Comparison of ENCODE assay signal across 18 cellular contexts in the genomic region with DNA sequence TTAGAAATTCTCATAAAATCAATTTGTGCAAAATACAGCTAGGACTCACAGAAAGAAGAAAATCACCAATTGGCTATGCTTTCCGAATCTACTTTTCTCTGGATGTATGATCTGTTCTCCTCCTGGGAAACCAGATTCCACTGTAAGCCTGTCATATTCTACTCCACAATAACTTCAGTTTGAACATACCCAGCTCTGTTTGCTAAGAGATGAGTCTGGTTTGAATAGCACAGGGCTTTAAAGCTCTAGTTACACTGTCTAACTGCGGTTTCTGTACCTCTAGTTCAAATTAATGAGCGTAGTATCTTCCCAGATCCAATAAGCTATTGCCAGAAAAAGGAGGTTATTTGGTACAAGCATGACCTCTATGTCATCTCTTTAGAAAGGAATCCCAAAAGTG.
A peak's percentile ranks its signal among the peaks of the same experiment; 100 is the strongest.
DNase-seq lines count a peak whose midpoint lies in the region; ATAC-seq and TF ChIP-seq lines count a peak whose summit lies in the region.
"Had no signal": no experiment of that assay in that cellular context is flagged by ENCODE, and none has a peak within 500 bp of the region (broad histone marks: within the 10 kb centered on the region; RNA-seq: fewer than 3 reads in every experiment).

No MANE protein-coding gene starts in this region.

- H4K5ac ChIP-seq in mesendoderm (ENCODE audit: low read length), result no peak overlapping the region

- no TSS peak for BruUV-seq in PC-3 (replicated peaks; lab: Mats Ljungman, UMichigan)

- CTCF ChIA-PET in activated CD4-positive, alpha-beta T cell treated with anti-CD3 and anti-CD28 coated beads for 36 hours (lab: Charles Lee), result interaction anchor here (0.7 to 2.0 kb wide), 2 partner anchors 9 to 192 kb away, joined by 5 read pairs; no protein-coding TSS in a partner anchor
- CTCF ChIA-PET in activated naive CD4-positive, alpha-beta T cell treated with anti-CD3 and anti-CD28 coated beads, Interleukin-2, amount 10 ng/mL, durations not matched to agents 7 days and 5 days (lab: Charles Lee), result no interaction called here
- CTCF ChIA-PET in PC-3 (lab: Charles Lee), result interaction anchor here (0.6 to 2.4 kb wide), 15 partner anchors 15 to 237 kb away, joined by 3 to 59 read pairs (median 5); no protein-coding TSS in a partner anchor

- H4K20me1 ChIP-seq in PC-3 (ENCODE audit: low read length), result no peaks in the 10 kb centered on the region

- DNase-seq in activated CD4-positive, alpha-beta T cell treated with anti-CD3 and anti-CD28 coated beads for 36 hours, result no peak
- DNase-seq in activated CD4-positive, alpha-beta T cell treated with anti-CD3 and anti-CD28 coated beads, Interleukin-2, amount 50 U/mL, for 48 hours, result no peak
- DNase-seq in activated naive CD4-positive, alpha-beta T cell treated with anti-CD3 and anti-CD28 coated beads, Interleukin-2, amount 10 ng/mL, durations not matched to agents 7 days and 5 days, result no peak
- DNase-seq in activated naive CD4-positive, alpha-beta T cell treated with Interleukin-2 at 50 U/mL for 16 hours, result no peak
- DNase-seq in PC-3, result peak; percentile 69
- no peak for DNase-seq in mesendoderm
- no peak for DNase-seq in stimulated activated CD4-positive, alpha-beta T cell treated with anti-CD3 and anti-CD28 coated beads, Interleukin-12 subunit alpha, Interleukin-12 subunit beta, amount 100 ng/mL, for 4 hours
- no peak for DNase-seq in activated gamma-delta T cell (lab: John Stamatoyannopoulos, UW)
- DNase-seq: EL; GF-D8; NCI-H146; NCI-H2029; NCI-H510A; NCI-H748 treated with DMSO at 0.1 percent for 48 hours; NK-92 treated with Interleukin-12 subunit alpha and Interleukin-12 subunit beta, amount 100 ng/mL, for 24 hours; SIG-M5 had no signal

- H3K18ac ChIP-seq in mesendoderm (ENCODE audit: low read length), result no peak overlapping the region

- no peaks in the 10 kb centered on the region for H3K9me3 ChIP-seq in PC-3 (ENCODE audit: low read length)

- H3F3A ChIP-seq in PC-3 (ENCODE audit: low read length, unreplicated experiment), result no peaks in the 10 kb centered on the region

- WGBS in mesendoderm (ENCODE audit: extremely low coverage, insufficient coverage, low lambda C conversion rate), result no CpG with 5 or more reads among the region's 3 CpGs

- no peaks in the 10 kb centered on the region for H3K9me2 ChIP-seq in PC-3 (replicated peaks; ENCODE audit: low read length)

- H3K9me3 Mint-ChIP-seq in activated CD4-positive, alpha-beta T cell treated with anti-CD3 and anti-CD28 coated beads for 36 hours (ENCODE audit: low read depth), result no peaks in the 10 kb centered on the region
- no peaks in the 10 kb centered on the region for H3K9me3 Mint-ChIP-seq in activated naive CD4-positive, alpha-beta T cell treated with anti-CD3 and anti-CD28 coated beads, Interleukin-2, amount 10 ng/mL, durations not matched to agents 7 days and 5 days

- no peak overlapping the region for H4K8ac ChIP-seq in mesendoderm (ENCODE audit: low read depth, low read length)

- H3K36me3 Mint-ChIP-seq in activated CD4-positive, alpha-beta T cell treated with anti-CD3 and anti-CD28 coated beads for 36 hours (ENCODE audit: low read depth), result no peaks in the 10 kb centered on the region
- no peaks in the 10 kb centered on the region for H3K36me3 Mint-ChIP-seq in activated naive CD4-positive, alpha-beta T cell treated with anti-CD3 and anti-CD28 coated beads, Interleukin-2, amount 10 ng/mL, durations not matched to agents 7 days and 5 days

- no peaks in the 10 kb centered on the region for H3K36me3 ChIP-seq in PC-3 (ENCODE audit: low read depth, low read length)
- no peaks in the 10 kb centered on the region for H3K36me3 ChIP-seq in mesendoderm (ENCODE audit: control insufficient read depth, insufficient read depth, low read length)

- H3K27me3 ChIP-seq in PC-3 (ENCODE audit: low read length), result no peaks in the 10 kb centered on the region
- no peaks in the 10 kb centered on the region for H3K27me3 ChIP-seq in mesendoderm (ENCODE audit: insufficient read depth, low read length, poor library complexity)

- H3K4me1 ChIP-seq in PC-3 (ENCODE audit: insufficient read depth, low read length) (peaks cover 27% of the 10 kb centered on the region), mesendoderm (ENCODE audit: control insufficient read depth, low read depth, low read length) (no peaks in the 10 kb centered on the region)

- no peak overlapping the region for H3K27ac ChIP-seq in PC-3 (ENCODE audit: low read length)
- no peak overlapping the region for H3K27ac ChIP-seq in mesendoderm (ENCODE audit: low read depth, low read length)
- H3K27ac ChIP-seq: C4-2B, KMS-11 had no signal

- ATAC-seq in activated CD4-positive, alpha-beta T cell treated with anti-CD3 and anti-CD28 coated beads for 36 hours, result no peak
- peak; percentile 79 for ATAC-seq in PC-3

- H3K27me3 Mint-ChIP-seq in activated CD4-positive, alpha-beta T cell treated with anti-CD3 and anti-CD28 coated beads for 36 hours, result no peaks in the 10 kb centered on the region
- no peaks in the 10 kb centered on the region for H3K27me3 Mint-ChIP-seq in activated naive CD4-positive, alpha-beta T cell treated with anti-CD3 and anti-CD28 coated beads, Interleukin-2, amount 10 ng/mL, durations not matched to agents 7 days and 5 days

- intact Hi-C loops in activated CD4-positive, alpha-beta T cell treated with anti-CD3 and anti-CD28 coated beads for 36 hours (cut with DNase I, micrococcal nuclease), result loop anchor here (5.0 to 10.0 kb wide), 3 partner anchors 173 to 238 kb away; no protein-coding TSS in a partner anchor
- intact Hi-C loops in PC-3 (cut with micrococcal nuclease), result loop anchor here (1.0 to 10.0 kb wide), 7 partner anchors 16 to 336 kb away; no protein-coding TSS in a partner anchor

- no peak for TF ChIP-seq CTCF in PC-3 (conservative IDR thresholded peaks at IDR 0.05; ENCODE audit: low read depth, low read length)

- H3K9ac ChIP-seq in PC-3 (ENCODE audit: low read length), result no peak overlapping the region
- no peak overlapping the region for H3K9ac ChIP-seq in mesendoderm (ENCODE audit: low read length)
- H3K9ac ChIP-seq: KMS-11 had no signal

- no peak overlapping the region for H3K4me2 ChIP-seq in PC-3 (ENCODE audit: low read length)
- H3K4me2 ChIP-seq in mesendoderm (ENCODE audit: low read length), result no peak overlapping the region
- H3K4me2 ChIP-seq: KMS-11 had no signal

- no peak overlapping the region for H2AFZ ChIP-seq in PC-3 (ENCODE audit: low read length)

- POLR2A ChIA-PET in activated CD4-positive, alpha-beta T cell treated with anti-CD3 and anti-CD28 coated beads for 36 hours (lab: Charles Lee), result no interaction called here
- POLR2A ChIA-PET in PC-3 (lab: Charles Lee; ENCODE audit: unreplicated experiment), result interaction anchor here (0.5 to 1.0 kb wide), 3 partner anchors 14 to 231 kb away, joined by 3 to 40 read pairs (median 3); no protein-coding TSS in a partner anchor

- H2BK5ac ChIP-seq in mesendoderm (ENCODE audit: low read length), result no peak overlapping the region

- no peak overlapping the region for H2AK5ac ChIP-seq in mesendoderm (ENCODE audit: low read length)

- no peak overlapping the region for H3K4ac ChIP-seq in mesendoderm (ENCODE audit: low read depth, low read length)

- no peak overlapping the region for H3K23ac ChIP-seq in mesendoderm (ENCODE audit: low read length)

- H3K4me3 ChIP-seq in PC-3 (ENCODE audit: low read length), result no peak overlapping the region
- no peak overlapping the region for H3K4me3 ChIP-seq in mesendoderm (ENCODE audit: low read length)

- H2BK15ac ChIP-seq in mesendoderm (replicated peaks; ENCODE audit: low read depth), result no peak overlapping the region

- H3K27ac Mint-ChIP-seq in activated CD4-positive, alpha-beta T cell treated with anti-CD3 and anti-CD28 coated beads for 36 hours, result peak overlapping the region; percentile 74
- peak overlapping the region; percentile 24 for H3K27ac Mint-ChIP-seq in activated naive CD4-positive, alpha-beta T cell treated with anti-CD3 and anti-CD28 coated beads, Interleukin-2, amount 10 ng/mL, durations not matched to agents 7 days and 5 days

- no peaks in the 10 kb centered on the region for H3K4me1 Mint-ChIP-seq in activated CD4-positive, alpha-beta T cell treated with anti-CD3 and anti-CD28 coated beads for 36 hours
- H3K4me1 Mint-ChIP-seq in activated naive CD4-positive, alpha-beta T cell treated with anti-CD3 and anti-CD28 coated beads, Interleukin-2, amount 10 ng/mL, durations not matched to agents 7 days and 5 days, result no peaks in the 10 kb centered on the region

- H3K79me1 ChIP-seq in mesendoderm (ENCODE audit: low read length), result no peaks in the 10 kb centered on the region

- H3K56ac ChIP-seq in mesendoderm (ENCODE audit: low read length), result no peak overlapping the region

- H3K79me2 ChIP-seq in PC-3 (ENCODE audit: low read length), result no peaks in the 10 kb centered on the region
- no peaks in the 10 kb centered on the region for H3K79me2 ChIP-seq in mesendoderm (ENCODE audit: control insufficient read depth, insufficient read depth, low read length)

- peak overlapping the region; percentile 45 for H2BK120ac ChIP-seq in mesendoderm (ENCODE audit: low read depth, low read length)

- no peak overlapping the region for H3K4me3 Mint-ChIP-seq in activated CD4-positive, alpha-beta T cell treated with anti-CD3 and anti-CD28 coated beads for 36 hours
- peak overlapping the region; percentile 23 for H3K4me3 Mint-ChIP-seq in activated naive CD4-positive, alpha-beta T cell treated with anti-CD3 and anti-CD28 coated beads, Interleukin-2, amount 10 ng/mL, durations not matched to agents 7 days and 5 days
